In the genomic region with DNA sequence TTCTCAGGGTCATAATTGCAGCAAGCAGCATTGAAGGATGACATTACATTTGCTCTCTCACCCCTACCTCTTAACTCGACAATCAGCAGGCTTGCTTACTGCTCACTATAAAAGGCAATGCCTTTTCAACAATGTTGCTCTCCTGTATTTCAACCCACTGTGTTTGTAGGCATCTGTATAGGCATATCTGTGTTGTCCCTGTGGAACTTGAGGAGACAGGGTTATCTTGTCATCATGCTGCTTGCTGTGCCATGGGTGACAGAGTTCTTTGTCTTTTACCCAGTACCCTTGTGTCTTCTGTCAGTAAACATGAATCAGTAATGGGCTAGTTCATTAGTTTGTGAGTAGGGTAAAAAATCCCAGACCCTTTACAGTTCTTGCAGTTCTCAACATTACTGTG, we compare ENCODE assay signal across 18 cellular contexts. TPM values are rescaled to one million over a fixed set of nuclear protein-coding genes. Genes with fewer than 3 reads are reported as not detected.
A peak's percentile ranks its signal among the peaks of the same experiment; 100 is the strongest.
DNase-seq lines count a peak whose midpoint lies in the region; ATAC-seq, FAIRE-seq and TF ChIP-seq lines count a peak whose summit lies in the region.
"Had no signal": no experiment of that assay in that cellular context is flagged by ENCODE, and none has a peak within 500 bp of the region (broad histone marks: within the 10 kb centered on the region; RNA-seq: fewer than 3 reads in every experiment).

No MANE protein-coding gene starts in this region.

- H4K20me1 ChIP-seq in DOHH2 (ENCODE audit: control insufficient read depth, insufficient read depth, low read depth, low read length): peaks cover 8% of the 10 kb centered on the region; the same call in 1 of the 2 replicates
- peaks cover 75% of the 10 kb centered on the region for H4K20me1 ChIP-seq in HepG2 (ENCODE audit: insufficient read depth, low read length)

- H3K4me3 ChIP-seq in DOHH2 (ENCODE audit: low read length): no peak overlapping the region
- H3K4me3 ChIP-seq in HepG2 (replicated peaks in 1 of 3; ENCODE audit: insufficient read depth in 1 of 3, low read depth in 2 of 3, low read length in 3 of 3): no peak overlapping the region
- H3K4me3 ChIP-seq in uterus: no peak overlapping the region
- H3K4me3 ChIP-seq in left lung: no peak overlapping the region
- H3K4me3 ChIP-seq: BLaER1 had no signal

- peaks cover 44% of the 10 kb centered on the region for H3K36me3 ChIP-seq in DOHH2 (ENCODE audit: control insufficient read depth, low read length)
- H3K36me3 ChIP-seq in HepG2 (replicated peaks in 1 of 2; ENCODE audit: control insufficient read depth in 1 of 2, insufficient read depth in 2 of 2, low read length in 2 of 2): no peaks in the 10 kb centered on the region
- H3K36me3 ChIP-seq in uterus: no peaks in the 10 kb centered on the region
- H3K36me3 ChIP-seq in left lung: peaks cover 0 to 3% of the 10 kb centered on the region in 2 donors

- H3K9me2 ChIP-seq in DOHH2 (replicated peaks; ENCODE audit: control insufficient read depth, low read length): no peaks in the 10 kb centered on the region

- no peak for TF ChIP-seq RAD21 in HepG2 (CRISPR knock-in tag; IDR thresholded peaks at IDR 0.05)

- ATAC-seq in HepG2 (peak; percentile 72), left lung (no peak), GM21381 (IDR thresholded peaks at IDR 0.05; ENCODE audit: unreplicated experiment) (no peak)
- ATAC-seq: HCT116 had no signal

- CTCF ChIA-PET in HepG2 (lab: Yijun Ruan, JAX; ENCODE audit: low intra/inter-chr PET ratio, low total read pairs): no interaction called here

- in situ Hi-C loops in HepG2 (cut with HindIII; ENCODE audit: extremely low pct_ligation_motif_present, low pct_unique_long_range_greater_than_20kb): no loop called here

- WGBS in HepG2 (ENCODE audit: low lambda C conversion rate): 63% methylated on average over 1 of the region's 1 CpG

- intact Hi-C loops in HepG2 (cut with micrococcal nuclease; ENCODE audit: unreplicated experiment) (no loop called here), uterus (cut with DNase I; ENCODE audit: low total_unique reads) (no loop called here), left lung (cut with DNase I) (no loop called here)

- H3K4me1 ChIP-seq in DOHH2 (ENCODE audit: control insufficient read depth, low read length) (peaks cover 93% of the 10 kb centered on the region), HepG2 (ENCODE audit: insufficient read depth, low read length) (peaks cover 24% of the 10 kb centered on the region), uterus (peaks cover 13 to 25% of the 10 kb centered on the region in 2 donors), left lung (peaks cover 11 to 13% of the 10 kb centered on the region in 2 donors)

- no peak overlapping the region for H2AFZ ChIP-seq in HepG2 (ENCODE audit: low read length)

- H3K27me3 ChIP-seq in DOHH2 (ENCODE audit: control insufficient read depth, low read length): no peaks in the 10 kb centered on the region
- no peaks in the 10 kb centered on the region for H3K27me3 ChIP-seq in HepG2 (ENCODE audit: control insufficient read depth in 1 of 2, insufficient read depth in 2 of 2, low read length in 2 of 2)
- no peaks in the 10 kb centered on the region for H3K27me3 ChIP-seq in uterus
- H3K27me3 ChIP-seq in left lung: no peaks in the 10 kb centered on the region
- H3K27me3 ChIP-seq: BLaER1 had no signal

- H3K79me2 ChIP-seq in DOHH2 (ENCODE audit: control insufficient read depth, low read length) (peaks cover 98% of the 10 kb centered on the region), HepG2 (ENCODE audit: insufficient read depth, low read length) (peaks cover 100% of the 10 kb centered on the region)

- no peak for FAIRE-seq in HepG2 (lab: Jason Lieb, UNC)
- FAIRE-seq: HTR-8/SVneo had no signal

- TF ChIP-seq POLR2A in HepG2 (IDR thresholded peaks at IDR 0.05; ENCODE audit: insufficient read depth in 1 of 2, low read depth in 2 of 2, low read length in 2 of 2) (no peak), uterus (IDR thresholded peaks at IDR 0.05) (no peak)

- H3F3A ChIP-seq in DOHH2 (ENCODE audit: control insufficient read depth, insufficient read depth): peaks cover 28% of the 10 kb centered on the region

- DNase-seq in SK-N-DZ (ENCODE audit: low spot score): peak; percentile 5
- DNase-seq in HepG2 (ENCODE audit: low spot score): peak; percentile 18
- DNase-seq in pons (ENCODE audit: low spot score): peak; percentile 69
- DNase-seq in uterus: no peak
- no peak for DNase-seq in left lung
- DNase-seq: CD8-positive, alpha-beta memory T cell; DND-41; GF-D8; NCI-H146; NCI-H2081 treated with DMSO at 0.1 percent for 48 hours; NCI-H226; NCI-H526; SIG-M5 had no signal

- H3K9me3 ChIP-seq in DOHH2 (ENCODE audit: control insufficient read depth, insufficient read depth, low read length) (no peaks in the 10 kb centered on the region), HepG2 (ENCODE audit: low read length) (no peaks in the 10 kb centered on the region), uterus (no peaks in the 10 kb centered on the region), left lung (no peaks in the 10 kb centered on the region)
- H3K9me3 ChIP-seq: BLaER1 had no signal

- H3K4me2 ChIP-seq in DOHH2 (ENCODE audit: low read length): peak overlapping the region; percentile 17
- H3K4me2 ChIP-seq in HepG2 (ENCODE audit: low read depth, low read length): no peak overlapping the region
- H3K4me2 ChIP-seq: BLaER1 had no signal

- TF ChIP-seq EP300 in HepG2 (IDR thresholded peaks at IDR 0.05; ENCODE audit: low read depth in 2 of 2, low read length in 2 of 2): no peak
- TF ChIP-seq EP300 in HepG2 (CRISPR knock-in tag; IDR thresholded peaks at IDR 0.05; ENCODE audit: borderline replicate concordance): no peak

- no TSS peak for BruUV-seq in HepG2 (replicated peaks; lab: Mats Ljungman, UMichigan)

- H3K9ac ChIP-seq in HepG2 (ENCODE audit: insufficient read depth, low read depth, low read length): no peak overlapping the region
- H3K9ac ChIP-seq: BLaER1 had no signal

- POLR2A ChIA-PET in HepG2 (lab: Yijun Ruan, JAX): no interaction called here

- no peak for TF ChIP-seq CTCF in DOHH2 (IDR thresholded peaks at IDR 0.05; ENCODE audit: low read depth, low read length, poor library complexity, severe bottlenecking)
- TF ChIP-seq CTCF in HepG2 (CRISPR knock-in tag; IDR thresholded peaks at IDR 0.05): no peak
- TF ChIP-seq CTCF in uterus (IDR thresholded peaks at IDR 0.05): no peak
- TF ChIP-seq CTCF in left lung (IDR thresholded peaks at IDR 0.05): no peak

- peak overlapping the region; percentile 96; the same call in 1 of the 2 replicates for H3K27ac ChIP-seq in DOHH2 (ENCODE audit: low read depth, low read length)
- H3K27ac ChIP-seq in HepG2 (ENCODE audit: extremely low read length, insufficient read depth, low read length): no peak overlapping the region
- H3K27ac ChIP-seq in uterus: no peak overlapping the region
- H3K27ac ChIP-seq in left lung: no peak overlapping the region
- H3K27ac ChIP-seq: BLaER1 had no signal

TF ChIP-seq in HepG2, 621 proteins besides CTCF, POLR2A, EP300 and RAD21:
- TF ChIP-seq, protein P1, sequence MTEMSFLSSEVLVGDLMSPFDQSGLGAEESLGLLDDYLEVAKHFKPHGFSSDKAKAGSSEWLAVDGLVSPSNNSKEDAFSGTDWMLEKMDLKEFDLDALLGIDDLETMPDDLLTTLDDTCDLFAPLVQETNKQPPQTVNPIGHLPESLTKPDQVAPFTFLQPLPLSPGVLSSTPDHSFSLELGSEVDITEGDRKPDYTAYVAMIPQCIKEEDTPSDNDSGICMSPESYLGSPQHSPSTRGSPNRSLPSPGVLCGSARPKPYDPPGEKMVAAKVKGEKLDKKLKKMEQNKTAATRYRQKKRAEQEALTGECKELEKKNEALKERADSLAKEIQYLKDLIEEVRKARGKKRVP (CRISPR knock-in tag; IDR thresholded peaks at IDR 0.05): peak in 1 of 2 experiments; percentile 35; a peak in 1 of 4 replicates
- TF ChIP-seq RBM22 (optimal IDR thresholded peaks at IDR 0.05; ENCODE audit: low read length) (peak; percentile 79), SNAI1 (CRISPR knock-in tag; IDR thresholded peaks at IDR 0.05; ENCODE audit: borderline replicate concordance) (no peak)

RNA-seq across cellular contexts. Expression of a gene that starts 25.1 kb away (rescaled TPM):
- polyA plus RNA-seq in SK-N-DZ (2014; cell fraction: cytosol; rRNA removed): 9.2 and 9.7 TPM in 2 replicates
- 64.6 and 75.4 TPM in 2 replicates for polyA plus RNA-seq in SK-N-DZ (2014; cell fraction: nucleus; rRNA removed)
- 70.4 and 96.2 TPM in 2 replicates for total RNA-seq in HepG2 (2016; rRNA removed; fragmentation: Illumina TruSeq; extraction: Trizol)
- 12.4 and 15.1 TPM in 2 replicates for total RNA-seq in HepG2 (2016; cell fraction: cytosol; rRNA removed; fragmentation: Illumina TruSeq; extraction: Trizol; ENCODE audit: low read depth)
- total RNA-seq in HepG2 (2016; cell fraction: insoluble cytoplasmic fraction; rRNA removed; fragmentation: Illumina TruSeq; extraction: Trizol): 65.9 and 83.2 TPM in 2 replicates
- total RNA-seq in HepG2 (2016; cell fraction: membrane; rRNA removed; fragmentation: Illumina TruSeq; extraction: Trizol): 28.6 and 32.3 TPM in 2 replicates
- 158 and 181 TPM in 2 replicates for total RNA-seq in HepG2 (2016; cell fraction: nucleus; rRNA removed; fragmentation: Illumina TruSeq; extraction: Trizol)
- polyA plus RNA-seq in HepG2 (2011; rRNA removed): 14.9 and 19.8 TPM in 2 replicates
- 8.2 and 12.4 TPM in 2 replicates for polyA plus RNA-seq in HepG2 (2011; cell fraction: cytosol; rRNA removed)
- 16.7 and 17.3 TPM in 2 replicates for polyA plus RNA-seq in HepG2 (2011; cell fraction: nucleus; rRNA removed)
- 34.1 and 42.7 TPM in 2 replicates for polyA plus RNA-seq in HepG2 (2012)
- 0.59 and 0.80 TPM in 2 replicates for polyA plus RNA-seq in HepG2 (2016; cell fraction: cytosol; fragmentation: Illumina TruSeq; extraction: Trizol; ENCODE audit: low read depth)
- polyA plus RNA-seq in HepG2 (2016; cell fraction: insoluble cytoplasmic fraction; fragmentation: Illumina TruSeq; extraction: Trizol; ENCODE audit: low read depth): 38.7 and 39.9 TPM in 2 replicates
- polyA plus RNA-seq in HepG2 (2016; cell fraction: membrane; fragmentation: Illumina TruSeq; extraction: Trizol; ENCODE audit: low read depth): 2.3 and 2.9 TPM in 2 replicates
- polyA plus RNA-seq in HepG2 (2016; cell fraction: nucleus; fragmentation: Illumina TruSeq; extraction: Trizol; ENCODE audit: insufficient read depth, low read depth): 68.3 and 69.3 TPM in 2 replicates
- polyA minus RNA-seq in HepG2 (2011; rRNA and poly(A)+ RNA removed; ENCODE audit: low replicate concordance): 20.9 and 41.8 TPM in 2 replicates
- polyA minus RNA-seq in HepG2 (2011; cell fraction: cytosol; rRNA and poly(A)+ RNA removed): 57.3 and 65.6 TPM in 2 replicates
- polyA minus RNA-seq in HepG2 (2011; cell fraction: nucleus; rRNA and poly(A)+ RNA removed): 272 and 293 TPM in 2 replicates
- 100 to 1,000 TPM in 2 of 4 donors, 10 to 100 TPM in 2; 65.8 to 144 (median 117) TPM for total RNA-seq in uterus
- total RNA-seq in left lung: 10 to 100 TPM; 44.5 to 46.0 TPM

Comparison
In these comparisons a context has a peak if more than half of its experiments do, and no peak if none do; other contexts are left out.
1. DNase-seq: peak in SK-N-DZ (single experiment), HepG2 (single experiment) and pons (single experiment); none in uterus (0 of 2) and left lung (0 of 2).